Comparison of ENCODE assay signal across 1 cellular context in the genomic region with DNA sequence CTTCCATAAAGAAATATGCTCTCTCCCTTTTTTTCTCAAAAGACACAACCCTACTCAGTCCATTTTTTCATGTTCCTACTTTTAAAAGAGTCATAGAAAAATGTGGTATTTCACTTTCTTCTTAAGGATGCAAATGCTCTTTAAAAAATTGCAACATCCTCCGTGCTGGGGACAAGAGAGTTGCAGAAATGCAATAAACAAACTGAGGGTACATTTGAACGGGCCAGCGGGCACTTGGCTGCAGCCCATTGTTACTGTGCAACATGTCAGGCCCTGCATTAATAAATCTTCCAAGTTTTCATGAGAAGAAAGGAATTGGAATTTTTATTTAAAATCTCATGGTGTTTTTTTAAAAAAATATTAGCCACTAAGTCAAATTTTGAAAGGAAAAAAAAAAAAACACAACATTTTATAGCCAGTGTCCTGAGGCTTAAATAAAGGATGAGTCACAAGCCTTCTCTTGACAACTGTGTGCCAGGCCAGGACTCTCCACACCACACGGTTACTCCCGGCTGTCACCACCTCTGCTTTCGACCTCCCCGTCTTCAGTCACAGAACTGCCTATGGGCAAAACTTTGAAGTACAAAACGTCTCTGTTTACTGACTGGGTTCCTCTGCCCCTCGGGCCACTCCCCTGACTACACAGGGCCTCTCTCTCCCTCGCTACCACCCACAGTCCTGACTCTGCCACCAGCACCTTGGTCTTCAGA.
TF ChIP-seq lines count a peak whose summit lies in the region.

No MANE protein-coding gene starts in this region.

TF ChIP-seq in IMR-90, 13 proteins besides CTCF, POLR2A, EP300 and RAD21 (continued from another document):
- no peak for TF ChIP-seq ELK1 (IDR thresholded peaks at IDR 0.05; ENCODE audit: borderline replicate concordance, low read depth, low read length)
- TF ChIP-seq MAFK (IDR thresholded peaks at IDR 0.05; ENCODE audit: low read depth, low read length) = no peak
- TF ChIP-seq MAZ (IDR thresholded peaks at IDR 0.05; ENCODE audit: borderline replicate concordance, low read depth, low read length) = no peak
- no peak for TF ChIP-seq BHLHE40 (IDR thresholded peaks at IDR 0.05; ENCODE audit: low read depth, low read length)
